Comparison of ENCODE assay signal across 17 cellular contexts in the genomic region with DNA sequence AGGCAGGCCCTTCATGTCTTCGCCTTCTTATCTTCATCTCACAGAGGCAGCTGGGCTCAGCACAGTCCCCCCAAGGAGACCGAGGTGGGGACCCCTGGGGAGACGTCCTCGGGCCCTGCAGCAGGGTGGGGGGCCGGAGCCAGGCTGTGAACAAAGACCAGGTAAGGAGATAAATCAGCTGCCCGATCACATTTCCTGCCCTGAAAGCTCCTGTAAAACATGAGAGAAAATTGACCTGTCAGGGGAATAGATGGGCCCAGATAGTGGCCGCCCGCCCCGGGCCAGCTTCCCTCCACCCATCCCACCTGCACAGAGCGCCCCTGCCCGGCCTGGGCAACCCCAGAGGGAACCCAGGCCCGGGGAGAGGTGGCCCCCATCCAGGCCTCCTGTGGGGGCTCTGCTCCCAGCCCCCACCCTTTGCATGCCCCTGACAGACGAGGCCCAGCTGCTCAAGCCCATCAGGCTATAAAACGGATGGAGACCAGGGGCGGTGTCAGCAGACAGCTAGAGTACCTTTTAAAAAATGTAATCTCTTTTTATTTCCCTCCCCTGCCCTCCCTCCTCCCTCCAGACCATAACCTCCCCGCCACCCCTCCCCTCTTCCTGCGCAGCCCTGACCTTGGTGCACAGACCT. TPM values are rescaled to one million over a fixed set of nuclear protein-coding genes. Genes with fewer than 3 reads are reported as not detected.
A peak's percentile ranks its signal among the peaks of the same experiment; 100 is the strongest.
DNase-seq lines count a peak whose midpoint lies in the region; ATAC-seq and TF ChIP-seq lines count a peak whose summit lies in the region.
"Had no signal": no experiment of that assay in that cellular context is flagged by ENCODE, and none has a peak within 500 bp of the region (broad histone marks: within the 10 kb centered on the region; RNA-seq: fewer than 3 reads in every experiment).

No MANE protein-coding gene starts in this region.

- H3K27me3 Mint-ChIP-seq in stimulated activated naive CD8-positive, alpha-beta T cell treated with anti-CD3 and anti-CD28 coated beads, Interleukin-15, amount 100 ng/mL, for 72 hours: peaks cover 35% of the 10 kb centered on the region
- peaks cover 3% of the 10 kb centered on the region for H3K27me3 Mint-ChIP-seq in glutamatergic neuron (ENCODE audit: unreplicated experiment)

- DNase-seq in stimulated activated naive CD8-positive, alpha-beta T cell treated with anti-CD3 and anti-CD28 coated beads, Interleukin-15, amount 100 ng/mL, for 72 hours: no peak
- no peak for DNase-seq in stimulated activated naive CD8-positive, alpha-beta T cell treated with anti-CD3 and anti-CD28 coated beads, Interleukin-15, Interleukin-2, amounts not matched to agents 100 U/mL and 50 U/mL, for 24 hours
- DNase-seq in SJCRH30: peak; percentile 80 to 85
- peak; percentile 16 for DNase-seq in glutamatergic neuron
- no peak for DNase-seq in iPS-NIHi7 (ENCODE audit: extremely low spot score)
- no peak for DNase-seq in RKO (ENCODE audit: low spot score)
- DNase-seq: COR-L47, DMS153, DMS79 treated with DMSO at 0.1 percent for 48 hours, EL, H9 had no signal

- H3K4me3 Mint-ChIP-seq in stimulated activated naive CD8-positive, alpha-beta T cell treated with anti-CD3 and anti-CD28 coated beads, Interleukin-15, amount 100 ng/mL, for 72 hours: no peak overlapping the region
- no peak overlapping the region for H3K4me3 Mint-ChIP-seq in glutamatergic neuron (ENCODE audit: unreplicated experiment)
- H3K4me3 Mint-ChIP-seq: CD14-positive monocyte; CD8-positive, alpha-beta T cell; GM23338; H9 had no signal

- TF ChIP-seq CTCF in glutamatergic neuron (IDR thresholded peaks at IDR 0.05; ENCODE audit: partially characterized antibody, unreplicated experiment): no peak

- no peaks in the 10 kb centered on the region for H3K27me3 ChIP-seq in SJCRH30
- H3K27me3 ChIP-seq: BE2C had no signal

- H3K9me3 ChIP-seq in SJCRH30 (replicated peaks): no peaks in the 10 kb centered on the region
- H3K9me3 ChIP-seq: A549, BE2C had no signal

- no peaks in the 10 kb centered on the region for H3K9me3 Mint-ChIP-seq in stimulated activated naive CD8-positive, alpha-beta T cell treated with anti-CD3 and anti-CD28 coated beads, Interleukin-15, amount 100 ng/mL, for 72 hours
- H3K9me3 Mint-ChIP-seq in glutamatergic neuron (ENCODE audit: unreplicated experiment): peaks cover 4% of the 10 kb centered on the region
- H3K9me3 Mint-ChIP-seq: CD14-positive monocyte; CD8-positive, alpha-beta T cell; GM23338; H9 had no signal

- no peak overlapping the region for H3K27ac Mint-ChIP-seq in stimulated activated naive CD8-positive, alpha-beta T cell treated with anti-CD3 and anti-CD28 coated beads, Interleukin-15, amount 100 ng/mL, for 72 hours
- H3K27ac Mint-ChIP-seq in glutamatergic neuron (ENCODE audit: unreplicated experiment): no peak overlapping the region
- H3K27ac Mint-ChIP-seq: CD14-positive monocyte; CD8-positive, alpha-beta T cell; GM23338; H9 had no signal

- peak overlapping the region; percentile 35 for H3K4me3 ChIP-seq in SJCRH30
- H3K4me3 ChIP-seq: A549, GM23338 had no signal

- peak overlapping the region; percentile 89 for H3K27ac ChIP-seq in SJCRH30
- H3K27ac ChIP-seq: A549 had no signal

- H3K36me3 ChIP-seq in SJCRH30: no peaks in the 10 kb centered on the region
- H3K36me3 ChIP-seq: BE2C had no signal

- peak; percentile 42 for ATAC-seq in stimulated activated naive CD8-positive, alpha-beta T cell treated with anti-CD3 and anti-CD28 coated beads, Interleukin-15, amount 100 ng/mL, for 72 hours
- ATAC-seq in stimulated activated naive CD8-positive, alpha-beta T cell treated with anti-CD3 and anti-CD28 coated beads, Interleukin-15, Interleukin-2, amounts not matched to agents 100 U/mL and 50 U/mL, for 24 hours: no peak
- no peak for ATAC-seq in HG02759 (IDR thresholded peaks at IDR 0.05; ENCODE audit: unreplicated experiment)
- ATAC-seq: CD8-positive, alpha-beta T cell; GM23338 had no signal

- H3K4me1 Mint-ChIP-seq in stimulated activated naive CD8-positive, alpha-beta T cell treated with anti-CD3 and anti-CD28 coated beads, Interleukin-15, amount 100 ng/mL, for 72 hours: peaks cover 8% of the 10 kb centered on the region
- H3K4me1 Mint-ChIP-seq in glutamatergic neuron (ENCODE audit: low read depth, unreplicated experiment): peaks cover 12% of the 10 kb centered on the region

- H3K4me1 ChIP-seq in SJCRH30: peaks cover 69% of the 10 kb centered on the region

- no peaks in the 10 kb centered on the region for H3K36me3 Mint-ChIP-seq in glutamatergic neuron (ENCODE audit: unreplicated experiment)
- H3K36me3 Mint-ChIP-seq: CD14-positive monocyte; CD8-positive, alpha-beta T cell had no signal

RNA-seq across cellular contexts. Expression of a gene that starts 18.8 kb away (rescaled TPM):
- 97.0 and 99.8 TPM in 2 replicates for total RNA-seq in SJCRH30 (2014; rRNA removed; shearing (Covaris generic))
- total RNA-seq in glutamatergic neuron (ENCODE audit: unreplicated experiment): 92.4 TPM

Comparison
In these comparisons a context has a peak if more than half of its experiments do, and no peak if none do; other contexts are left out.
1. DNase-seq: peak in SJCRH30 (2 of 2) and glutamatergic neuron (single experiment); none in stimulated activated naive CD8-positive, alpha-beta T cell treated with anti-CD3 and anti-CD28 coated beads, Interleukin-15, amount 100 ng/mL, for 72 hours (0 of 2), stimulated activated naive CD8-positive, alpha-beta T cell treated with anti-CD3 and anti-CD28 coated beads, Interleukin-15, Interleukin-2, amounts not matched to agents 100 U/mL and 50 U/mL, for 24 hours (single experiment), iPS-NIHi7 (single experiment) and RKO (single experiment).